Comparison of ENCODE assay signal across 2 cellular contexts in genomic region chr6:3748726-3749389, GRCh38.
TF ChIP-seq lines count a peak whose summit lies in the region.

No MANE protein-coding gene starts in this region.

TF ChIP-seq in SK-N-SH, 30 proteins besides CTCF, POLR2A, EP300 and RAD21 (continued from another document):
- TF ChIP-seq, protein P1, sequence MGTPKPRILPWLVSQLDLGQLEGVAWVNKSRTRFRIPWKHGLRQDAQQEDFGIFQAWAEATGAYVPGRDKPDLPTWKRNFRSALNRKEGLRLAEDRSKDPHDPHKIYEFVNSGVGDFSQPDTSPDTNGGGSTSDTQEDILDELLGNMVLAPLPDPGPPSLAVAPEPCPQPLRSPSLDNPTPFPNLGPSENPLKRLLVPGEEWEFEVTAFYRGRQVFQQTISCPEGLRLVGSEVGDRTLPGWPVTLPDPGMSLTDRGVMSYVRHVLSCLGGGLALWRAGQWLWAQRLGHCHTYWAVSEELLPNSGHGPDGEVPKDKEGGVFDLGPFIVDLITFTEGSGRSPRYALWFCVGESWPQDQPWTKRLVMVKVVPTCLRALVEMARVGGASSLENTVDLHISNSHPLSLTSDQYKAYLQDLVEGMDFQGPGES (IDR thresholded peaks at IDR 0.05; ENCODE audit: low read depth, low read length): no peak
- TF ChIP-seq SIN3A (IDR thresholded peaks at IDR 0.05; ENCODE audit: borderline replicate concordance, low read depth, low read length) (no peak), EZH2phosphoT487 (IDR thresholded peaks at IDR 0.05; ENCODE audit: borderline replicate concordance, low read depth) (no peak), FOXJ3 (CRISPR knock-in tag; IDR thresholded peaks at IDR 0.05) (no peak), YY1 (IDR thresholded peaks at IDR 0.05; ENCODE audit: low read depth) (no peak), TAF1 (IDR thresholded peaks at IDR 0.05; ENCODE audit: borderline replicate concordance, low read depth, low read length) (no peak), ELF1 (IDR thresholded peaks at IDR 0.05) (no peak)

TF ChIP-seq in SK-N-SH treated with all-trans-retinoic acid at 6 μM for 48 hours, 23 proteins besides CTCF, POLR2A, EP300 and RAD21 (continued from another document):
- TF ChIP-seq, protein P2, sequence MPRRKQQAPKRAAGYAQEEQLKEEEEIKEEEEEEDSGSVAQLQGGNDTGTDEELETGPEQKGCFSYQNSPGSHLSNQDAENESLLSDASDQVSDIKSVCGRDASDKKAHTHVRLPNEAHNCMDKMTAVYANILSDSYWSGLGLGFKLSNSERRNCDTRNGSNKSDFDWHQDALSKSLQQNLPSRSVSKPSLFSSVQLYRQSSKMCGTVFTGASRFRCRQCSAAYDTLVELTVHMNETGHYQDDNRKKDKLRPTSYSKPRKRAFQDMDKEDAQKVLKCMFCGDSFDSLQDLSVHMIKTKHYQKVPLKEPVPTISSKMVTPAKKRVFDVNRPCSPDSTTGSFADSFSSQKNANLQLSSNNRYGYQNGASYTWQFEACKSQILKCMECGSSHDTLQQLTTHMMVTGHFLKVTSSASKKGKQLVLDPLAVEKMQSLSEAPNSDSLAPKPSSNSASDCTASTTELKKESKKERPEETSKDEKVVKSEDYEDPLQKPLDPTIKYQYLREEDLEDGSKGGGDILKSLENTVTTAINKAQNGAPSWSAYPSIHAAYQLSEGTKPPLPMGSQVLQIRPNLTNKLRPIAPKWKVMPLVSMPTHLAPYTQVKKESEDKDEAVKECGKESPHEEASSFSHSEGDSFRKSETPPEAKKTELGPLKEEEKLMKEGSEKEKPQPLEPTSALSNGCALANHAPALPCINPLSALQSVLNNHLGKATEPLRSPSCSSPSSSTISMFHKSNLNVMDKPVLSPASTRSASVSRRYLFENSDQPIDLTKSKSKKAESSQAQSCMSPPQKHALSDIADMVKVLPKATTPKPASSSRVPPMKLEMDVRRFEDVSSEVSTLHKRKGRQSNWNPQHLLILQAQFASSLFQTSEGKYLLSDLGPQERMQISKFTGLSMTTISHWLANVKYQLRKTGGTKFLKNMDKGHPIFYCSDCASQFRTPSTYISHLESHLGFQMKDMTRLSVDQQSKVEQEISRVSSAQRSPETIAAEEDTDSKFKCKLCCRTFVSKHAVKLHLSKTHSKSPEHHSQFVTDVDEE (CRISPR knock-in tag; IDR thresholded peaks at IDR 0.05): no peak
- no peak for TF ChIP-seq ISL1 (CRISPR knock-in tag; IDR thresholded peaks at IDR 0.05)
- TF ChIP-seq ZC3H10 (CRISPR knock-in tag; IDR thresholded peaks at IDR 0.05): no peak
- no peak for TF ChIP-seq SNAI2 (CRISPR knock-in tag; IDR thresholded peaks at IDR 0.05)
- TF ChIP-seq ARNTL (CRISPR knock-in tag; IDR thresholded peaks at IDR 0.05; ENCODE audit: borderline replicate concordance, low read depth): no peak
- TF ChIP-seq ZFP30 (CRISPR knock-in tag; IDR thresholded peaks at IDR 0.05): no peak
- no peak for TF ChIP-seq ZNF565 (CRISPR knock-in tag; conservative IDR thresholded peaks at IDR 0.05; ENCODE audit: low read depth)
- no peak for TF ChIP-seq CREB5 (CRISPR knock-in tag; IDR thresholded peaks at IDR 0.05; ENCODE audit: low read depth)
- no peak for TF ChIP-seq ZNF70 (CRISPR knock-in tag; IDR thresholded peaks at IDR 0.05)
- TF ChIP-seq, protein P3, sequence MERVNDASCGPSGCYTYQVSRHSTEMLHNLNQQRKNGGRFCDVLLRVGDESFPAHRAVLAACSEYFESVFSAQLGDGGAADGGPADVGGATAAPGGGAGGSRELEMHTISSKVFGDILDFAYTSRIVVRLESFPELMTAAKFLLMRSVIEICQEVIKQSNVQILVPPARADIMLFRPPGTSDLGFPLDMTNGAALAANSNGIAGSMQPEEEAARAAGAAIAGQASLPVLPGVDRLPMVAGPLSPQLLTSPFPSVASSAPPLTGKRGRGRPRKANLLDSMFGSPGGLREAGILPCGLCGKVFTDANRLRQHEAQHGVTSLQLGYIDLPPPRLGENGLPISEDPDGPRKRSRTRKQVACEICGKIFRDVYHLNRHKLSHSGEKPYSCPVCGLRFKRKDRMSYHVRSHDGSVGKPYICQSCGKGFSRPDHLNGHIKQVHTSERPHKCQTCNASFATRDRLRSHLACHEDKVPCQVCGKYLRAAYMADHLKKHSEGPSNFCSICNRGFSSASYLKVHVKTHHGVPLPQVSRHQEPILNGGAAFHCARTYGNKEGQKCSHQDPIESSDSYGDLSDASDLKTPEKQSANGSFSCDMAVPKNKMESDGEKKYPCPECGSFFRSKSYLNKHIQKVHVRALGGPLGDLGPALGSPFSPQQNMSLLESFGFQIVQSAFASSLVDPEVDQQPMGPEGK (CRISPR knock-in tag; IDR thresholded peaks at IDR 0.05; ENCODE audit: borderline replicate concordance): no peak
- TF ChIP-seq CSRNP3 (CRISPR knock-in tag; IDR thresholded peaks at IDR 0.05): no peak
- TF ChIP-seq ZNF8 (CRISPR knock-in tag; IDR thresholded peaks at IDR 0.05): no peak
- no peak for TF ChIP-seq OSR1 (CRISPR knock-in tag; IDR thresholded peaks at IDR 0.05)
- TF ChIP-seq CSDC2 (CRISPR knock-in tag; IDR thresholded peaks at IDR 0.05): no peak
- no peak for TF ChIP-seq ZFP3 (CRISPR knock-in tag; IDR thresholded peaks at IDR 0.05)
- no peak for TF ChIP-seq TOX (CRISPR knock-in tag; IDR thresholded peaks at IDR 0.05; ENCODE audit: borderline replicate concordance)
